ENCODE assay signal across 19 cellular contexts in genomic region chr14:66530526-66530925, GRCh38. TPM values are rescaled to one million over a fixed set of nuclear protein-coding genes. Genes with fewer than 3 reads are reported as not detected.
"Had no signal": no experiment of that assay in that cellular context is flagged by ENCODE, and none has a peak within 500 bp of the region (broad histone marks: within the 10 kb centered on the region; RNA-seq: fewer than 3 reads in every experiment).

No MANE protein-coding gene starts in this region.

- H3K27ac Mint-ChIP-seq: activated CD4-positive, alpha-beta memory T cell treated with anti-CD3 and anti-CD28 coated beads for 36 hours; activated naive CD8-positive, alpha-beta T cell treated with anti-CD3 and anti-CD28 coated beads for 36 hours; T-helper 2 cell treated with Interferon-gamma antibody and Interleukin-4, amounts not matched to agents 5 μg/mL and 100 μg/mL, for 36 hours had no signal

- ATAC-seq: body of pancreas, heart left ventricle, pancreas had no signal

- H3K27ac ChIP-seq: body of pancreas, dorsolateral prefrontal cortex, epithelial cell of prostate, heart left ventricle, pancreas, right lobe of liver, SK-N-MC, thyroid gland had no signal

- H3K27me3 ChIP-seq: body of pancreas, dorsolateral prefrontal cortex, heart left ventricle, pancreas, right lobe of liver, thyroid gland had no signal

- H3K27me3 Mint-ChIP-seq: activated CD4-positive, alpha-beta memory T cell treated with anti-CD3 and anti-CD28 coated beads for 36 hours; activated naive CD8-positive, alpha-beta T cell treated with anti-CD3 and anti-CD28 coated beads for 36 hours had no signal

- H3K36me3 ChIP-seq: heart left ventricle, pancreas, right lobe of liver, thyroid gland had no signal

- H3K4me1 ChIP-seq: body of pancreas, pancreas had no signal

- DNase-seq: activated CD4-positive, alpha-beta memory T cell treated with anti-CD3 and anti-CD28 coated beads for 36 hours; activated naive CD8-positive, alpha-beta T cell treated with anti-CD3 and anti-CD28 coated beads for 36 hours; body of pancreas; central memory CD4-positive, alpha-beta T cell; dorsolateral prefrontal cortex; heart left ventricle; right lobe of liver; stimulated activated CD4-positive, alpha-beta T cell treated with anti-CD3 and anti-CD28 coated beads, Interleukin-4, amount 100 ng/mL, for 24 hours; stimulated activated naive CD4-positive, alpha-beta T cell; thyroid gland had no signal

- H3K9me3 Mint-ChIP-seq: T-helper 2 cell treated with Interferon-gamma antibody and Interleukin-4, amounts not matched to agents 5 μg/mL and 100 μg/mL, for 36 hours had no signal

- H3K4me3 ChIP-seq: body of pancreas, dorsolateral prefrontal cortex, heart left ventricle, lung, pancreas, right lobe of liver, SK-N-MC, smooth muscle cell, thyroid gland had no signal

- H3K4me3 Mint-ChIP-seq: activated CD4-positive, alpha-beta memory T cell treated with anti-CD3 and anti-CD28 coated beads for 36 hours; activated naive CD8-positive, alpha-beta T cell treated with anti-CD3 and anti-CD28 coated beads for 36 hours; T-helper 2 cell treated with Interferon-gamma antibody and Interleukin-4, amounts not matched to agents 5 μg/mL and 100 μg/mL, for 36 hours had no signal

- H3K9me3 ChIP-seq: body of pancreas, pancreas, right lobe of liver, thyroid gland had no signal

RNA-seq across cellular contexts. Expression of gene CCDC196, which starts 44.4 kb away (rescaled TPM):
- total RNA-seq: activated CD4-positive, alpha-beta memory T cell treated with anti-CD3 and anti-CD28 coated beads for 36 hours; activated naive CD8-positive, alpha-beta T cell treated with anti-CD3 and anti-CD28 coated beads for 36 hours; frontal cortex; heart left ventricle; lung; pulmonary artery endothelial cell; smooth muscle cell; thyroid gland; urinary bladder had no signal
- polyA plus RNA-seq: heart left ventricle, lung, smooth muscle cell, urinary bladder had no signal
